In the genomic region with DNA sequence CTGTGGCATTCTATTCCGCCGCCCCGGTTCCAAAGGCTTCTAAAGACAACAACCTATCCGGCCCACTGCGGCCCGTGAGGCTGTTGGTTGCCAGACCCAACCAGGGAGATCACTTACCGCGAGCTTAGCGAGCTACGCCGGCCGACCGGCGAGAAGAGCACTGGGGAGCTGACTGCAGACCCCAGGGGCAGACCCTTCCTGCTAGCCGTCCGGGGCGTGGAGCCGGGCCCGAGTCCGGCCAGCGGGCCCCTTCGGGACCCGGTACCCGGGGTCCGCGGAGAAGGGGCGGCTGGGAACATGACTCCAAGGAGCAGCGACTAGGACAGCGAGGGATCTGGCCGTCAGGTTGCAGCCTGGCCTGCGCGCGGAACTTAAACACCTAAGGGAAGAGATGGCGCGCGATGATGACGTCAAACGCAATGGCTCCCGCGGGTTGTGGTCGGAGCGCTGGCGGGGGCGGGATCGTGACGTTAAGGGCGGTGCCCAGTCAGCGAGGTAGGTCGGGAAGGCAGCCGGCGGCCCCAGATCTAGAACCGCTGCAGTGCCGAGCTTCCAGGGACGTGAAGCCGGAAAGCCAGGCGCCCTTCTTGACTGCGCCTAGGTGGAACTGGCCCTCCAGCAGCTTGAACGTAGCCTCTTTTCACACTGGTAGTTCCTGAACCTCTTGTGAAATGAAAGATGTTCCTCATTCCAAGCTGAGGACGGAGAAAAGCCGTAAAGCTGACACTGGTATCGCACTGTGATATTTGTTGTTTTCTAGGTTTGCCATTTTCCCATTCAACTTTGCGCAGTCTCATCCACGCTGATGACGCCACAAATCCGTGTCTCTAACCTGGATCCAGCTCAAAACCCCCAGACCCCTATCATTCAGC, we compare ENCODE assay signal across 1 cellular context.
TF ChIP-seq lines count a peak whose summit lies in the region.

A gene (minus strand): TSS at position 391 of the 872 bp plus-strand sequence. CDS start 92 bp downstream, at position 299.

TF ChIP-seq in GM12878, 131 proteins besides CTCF, POLR2A, EP300 and RAD21 (continued from another document):
- TF ChIP-seq, protein P1, sequence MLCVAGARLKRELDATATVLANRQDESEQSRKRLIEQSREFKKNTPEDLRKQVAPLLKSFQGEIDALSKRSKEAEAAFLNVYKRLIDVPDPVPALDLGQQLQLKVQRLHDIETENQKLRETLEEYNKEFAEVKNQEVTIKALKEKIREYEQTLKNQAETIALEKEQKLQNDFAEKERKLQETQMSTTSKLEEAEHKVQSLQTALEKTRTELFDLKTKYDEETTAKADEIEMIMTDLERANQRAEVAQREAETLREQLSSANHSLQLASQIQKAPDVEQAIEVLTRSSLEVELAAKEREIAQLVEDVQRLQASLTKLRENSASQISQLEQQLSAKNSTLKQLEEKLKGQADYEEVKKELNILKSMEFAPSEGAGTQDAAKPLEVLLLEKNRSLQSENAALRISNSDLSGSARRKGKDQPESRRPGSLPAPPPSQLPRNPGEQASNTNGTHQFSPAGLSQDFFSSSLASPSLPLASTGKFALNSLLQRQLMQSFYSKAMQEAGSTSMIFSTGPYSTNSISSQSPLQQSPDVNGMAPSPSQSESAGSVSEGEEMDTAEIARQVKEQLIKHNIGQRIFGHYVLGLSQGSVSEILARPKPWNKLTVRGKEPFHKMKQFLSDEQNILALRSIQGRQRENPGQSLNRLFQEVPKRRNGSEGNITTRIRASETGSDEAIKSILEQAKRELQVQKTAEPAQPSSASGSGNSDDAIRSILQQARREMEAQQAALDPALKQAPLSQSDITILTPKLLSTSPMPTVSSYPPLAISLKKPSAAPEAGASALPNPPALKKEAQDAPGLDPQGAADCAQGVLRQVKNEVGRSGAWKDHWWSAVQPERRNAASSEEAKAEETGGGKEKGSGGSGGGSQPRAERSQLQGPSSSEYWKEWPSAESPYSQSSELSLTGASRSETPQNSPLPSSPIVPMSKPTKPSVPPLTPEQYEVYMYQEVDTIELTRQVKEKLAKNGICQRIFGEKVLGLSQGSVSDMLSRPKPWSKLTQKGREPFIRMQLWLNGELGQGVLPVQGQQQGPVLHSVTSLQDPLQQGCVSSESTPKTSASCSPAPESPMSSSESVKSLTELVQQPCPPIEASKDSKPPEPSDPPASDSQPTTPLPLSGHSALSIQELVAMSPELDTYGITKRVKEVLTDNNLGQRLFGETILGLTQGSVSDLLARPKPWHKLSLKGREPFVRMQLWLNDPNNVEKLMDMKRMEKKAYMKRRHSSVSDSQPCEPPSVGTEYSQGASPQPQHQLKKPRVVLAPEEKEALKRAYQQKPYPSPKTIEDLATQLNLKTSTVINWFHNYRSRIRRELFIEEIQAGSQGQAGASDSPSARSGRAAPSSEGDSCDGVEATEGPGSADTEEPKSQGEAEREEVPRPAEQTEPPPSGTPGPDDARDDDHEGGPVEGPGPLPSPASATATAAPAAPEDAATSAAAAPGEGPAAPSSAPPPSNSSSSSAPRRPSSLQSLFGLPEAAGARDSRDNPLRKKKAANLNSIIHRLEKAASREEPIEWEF (IDR thresholded peaks at IDR 0.05; ENCODE audit: insufficient replicate concordance, low read depth, low read length): no peak
- TF ChIP-seq NRF1 (conservative IDR thresholded peaks at IDR 0.05; ENCODE audit: low read depth, low read length): no peak
- TF ChIP-seq POLR2AphosphoS2 (IDR thresholded peaks at IDR 0.05; ENCODE audit: low read depth, low read length): peak; percentile 90
- TF ChIP-seq SUZ12 (IDR thresholded peaks at IDR 0.05; ENCODE audit: unreplicated experiment): no peak
- no peak for TF ChIP-seq ZNF274 (IDR thresholded peaks at IDR 0.05; ENCODE audit: insufficient read depth, insufficient read length)
